In the genomic region with DNA sequence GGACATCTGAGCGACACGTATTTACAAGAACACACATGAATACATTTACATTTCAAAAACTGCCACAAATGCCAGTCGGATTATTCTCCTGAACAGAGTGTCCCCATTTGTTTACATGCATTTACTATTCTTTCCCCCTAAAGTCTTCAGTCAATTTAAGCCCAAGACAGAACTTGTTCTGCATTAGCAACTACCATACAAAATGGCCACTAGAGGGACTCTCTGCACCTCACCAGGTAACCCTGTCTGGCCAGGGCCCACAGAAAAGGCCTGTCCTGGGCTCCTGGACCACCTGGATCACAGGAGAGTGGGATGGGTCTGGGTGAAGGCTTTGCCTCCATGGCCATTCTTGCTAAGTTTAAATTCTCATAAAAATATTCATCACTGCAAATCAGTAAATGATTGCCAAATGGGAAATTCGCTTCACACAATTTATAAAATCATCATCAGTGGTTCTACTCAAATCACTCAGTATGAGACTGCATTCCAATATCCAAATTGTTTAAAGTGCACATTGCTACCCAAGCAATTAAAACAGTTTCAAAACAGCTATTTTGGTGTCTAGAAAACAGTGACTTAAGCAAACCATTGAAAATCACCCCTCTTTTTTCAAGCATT, we compare ENCODE assay signal across 8 cellular contexts. TPM values are rescaled to one million over a fixed set of nuclear protein-coding genes. Genes with fewer than 3 reads are reported as not detected.
A peak's percentile ranks its signal among the peaks of the same experiment; 100 is the strongest.
DNase-seq lines count a peak whose midpoint lies in the region; ATAC-seq, FAIRE-seq and TF ChIP-seq lines count a peak whose summit lies in the region.

No MANE protein-coding gene starts in this region.

- no peaks in the 10 kb centered on the region for H3K27me3 ChIP-seq in endothelial cell of umbilical vein (ENCODE audit: control insufficient read depth in 2 of 2, insufficient read depth in 2 of 2, low read length in 2 of 2)

- peak; percentile 55 for DNase-seq in NCI-H1092 treated with DMSO at 0.1 percent for 48 hours (lab: John Stamatoyannopoulos, UW)
- no peak for DNase-seq in NCI-H1092 (lab: John Stamatoyannopoulos, UW)
- DNase-seq in RCC 7860 (ENCODE audit: low spot score) = peak; percentile 22
- peak; percentile 66 for DNase-seq in endothelial cell of umbilical vein (ENCODE audit: low read depth, low spot score)
- DNase-seq in neural crest cell (ENCODE audit: low read depth, low spot score) = no peak
- DNase-seq in stimulated activated naive CD4-positive, alpha-beta T cell treated with Interleukin-2 at 50 U/mL for 16 hours (lab: John Stamatoyannopoulos, UW) = no peak

- FAIRE-seq in RCC 7860 (lab: Jason Lieb, UNC) = no peak
- FAIRE-seq in endothelial cell of umbilical vein (lab: Jason Lieb, UNC) = peak; percentile 72

- H3K4me2 ChIP-seq in endothelial cell of umbilical vein (ENCODE audit: insufficient read depth, low read length) = peak overlapping the region; percentile 25

- no peak for TF ChIP-seq POLR2A in endothelial cell of umbilical vein (IDR thresholded peaks at IDR 0.05; ENCODE audit: low read depth, low read length)

- H3K4me1 Mint-ChIP-seq in neural crest cell = peaks cover 15% of the 10 kb centered on the region

- no peaks in the 10 kb centered on the region for H3K36me3 ChIP-seq in endothelial cell of umbilical vein (ENCODE audit: control insufficient read depth in 2 of 2, extremely low read depth in 1 of 2, insufficient read depth in 2 of 2, low read length in 2 of 2)

- H3K9ac ChIP-seq in endothelial cell of umbilical vein (replicated peaks; ENCODE audit: extremely low read depth, insufficient read depth, low read length) = no peak overlapping the region

- dilution Hi-C loops in endothelial cell of umbilical vein (cut with MboI; ENCODE audit: extremely low pct_ligation_motif_present, low sequenced_read_pairs) = no loop called here

- H3K9me3 ChIP-seq in endothelial cell of umbilical vein (replicated peaks; ENCODE audit: control insufficient read depth, insufficient read depth, low read length) = no peaks in the 10 kb centered on the region

- H3K9me1 ChIP-seq in endothelial cell of umbilical vein (replicated peaks; ENCODE audit: control insufficient read depth, extremely low read depth, insufficient read depth, low read length) = no peaks in the 10 kb centered on the region

- TF ChIP-seq CTCF in endothelial cell of umbilical vein (IDR thresholded peaks at IDR 0.05; ENCODE audit: extremely low read depth in 1 of 2, insufficient read depth in 1 of 2, low read depth in 1 of 2, low read length in 2 of 2) = peak; percentile 68 to 76
- peak; percentile 83 for TF ChIP-seq CTCF in neural crest cell (conservative IDR thresholded peaks at IDR 0.05)

- H4K20me1 ChIP-seq in endothelial cell of umbilical vein (replicated peaks; ENCODE audit: control insufficient read depth, extremely low read depth, insufficient read depth, low read length) = no peaks in the 10 kb centered on the region

- H3K79me2 ChIP-seq in endothelial cell of umbilical vein (ENCODE audit: control insufficient read depth, insufficient read depth, low read length) = no peaks in the 10 kb centered on the region

- H3K36me3 Mint-ChIP-seq in neural crest cell (ENCODE audit: low read depth) = peaks cover 3% of the 10 kb centered on the region

- no peak overlapping the region for H3K4me3 ChIP-seq in endothelial cell of umbilical vein (replicated peaks in 1 of 3; ENCODE audit: insufficient read depth in 1 of 3, low read depth in 1 of 3, low read length in 3 of 3)

- intact Hi-C loops in endothelial cell of umbilical vein (cut with micrococcal nuclease) = loop anchor here (1.0 to 10.0 kb wide), 2 partner anchors 157 to 478 kb away; partner anchors contain the start of gene PPIH

- ATAC-seq in HG03175 (IDR thresholded peaks at IDR 0.05; ENCODE audit: unreplicated experiment) = peak; percentile 46
- ATAC-seq in GM19023 (IDR thresholded peaks at IDR 0.05; ENCODE audit: unreplicated experiment) = no peak

- POLR2A ChIA-PET in endothelial cell of umbilical vein (lab: Charles Lee) = no interaction called here

- no peaks in the 10 kb centered on the region for H3K27me3 Mint-ChIP-seq in neural crest cell (ENCODE audit: low read depth)

- no peak overlapping the region for H3K4me3 Mint-ChIP-seq in neural crest cell

- CTCF ChIA-PET in endothelial cell of umbilical vein (lab: Charles Lee) = interaction anchor here (0.8 to 3.0 kb wide), 11 partner anchors 16 to 365 kb away, joined by 3 to 19 read pairs (median 4); partner anchors contain the start of gene FOXJ3

- H3K27ac ChIP-seq in endothelial cell of umbilical vein (ENCODE audit: insufficient read depth, low read depth, low read length) = peak overlapping the region; percentile 20

- H3K4me1 ChIP-seq in endothelial cell of umbilical vein (ENCODE audit: control insufficient read depth, extremely low read depth, insufficient read depth, low read length) = peaks cover 17% of the 10 kb centered on the region

- BruUV-seq in endothelial cell of umbilical vein (replicated peaks; lab: Mats Ljungman, UMichigan) = no TSS peak

- no peak overlapping the region for H2AFZ ChIP-seq in endothelial cell of umbilical vein (ENCODE audit: low read depth, low read length)

- no peak overlapping the region for H3K27ac Mint-ChIP-seq in neural crest cell (ENCODE audit: unreplicated experiment)

- H3K9me3 Mint-ChIP-seq in neural crest cell = no peaks in the 10 kb centered on the region

TF ChIP-seq in endothelial cell of umbilical vein, 7 proteins besides CTCF, POLR2A, EP300 and RAD21:
- TF ChIP-seq FOS (IDR thresholded peaks at IDR 0.05; ENCODE audit: borderline replicate concordance, insufficient read depth, low read length) (no peak), GATA2 (IDR thresholded peaks at IDR 0.05; ENCODE audit: insufficient read depth, insufficient read length, low read depth, low read length) (no peak), MYC (IDR thresholded peaks at IDR 0.05; ENCODE audit: low read depth, low read length) (no peak), POLR2AphosphoS5 (IDR thresholded peaks at IDR 0.05; ENCODE audit: insufficient read depth, low read depth, low read length) (no peak), MAX (IDR thresholded peaks at IDR 0.05; ENCODE audit: insufficient read depth, insufficient read length) (no peak), EZH2 (IDR thresholded peaks at IDR 0.05; ENCODE audit: borderline replicate concordance, low read depth, low read length, severe bottlenecking) (no peak), JUN (IDR thresholded peaks at IDR 0.05; ENCODE audit: borderline replicate concordance, insufficient read depth, insufficient read length, low read depth) (no peak)
TF ChIP-seq in endothelial cell of umbilical vein: peak in this region for 0.

RNA-seq across cellular contexts. Expression of gene GUCA2A, which starts 12.5 kb away (rescaled TPM):
- not detected in 2 replicates for total RNA-seq in endothelial cell of umbilical vein
- not detected in 2 replicates for polyA plus RNA-seq in endothelial cell of umbilical vein
- not detected in 2 replicates for polyA plus RNA-seq in endothelial cell of umbilical vein (2011; cell fraction: cytosol; rRNA removed)
- not detected in 2 replicates for polyA plus RNA-seq in endothelial cell of umbilical vein (2011; cell fraction: nucleus; rRNA removed)
- not detected in 2 replicates for polyA plus RNA-seq in endothelial cell of umbilical vein (2012)
- not detected in 2 replicates for polyA minus RNA-seq in endothelial cell of umbilical vein
- polyA minus RNA-seq in endothelial cell of umbilical vein (2011; cell fraction: cytosol; rRNA and poly(A)+ RNA removed) = not detected
- not detected in 2 replicates for polyA minus RNA-seq in endothelial cell of umbilical vein (2011; cell fraction: nucleus; rRNA and poly(A)+ RNA removed)
- not detected in 2 replicates for total RNA-seq in neural crest cell

RNA-seq across cellular contexts. Expression of gene GUCA2B, which starts 23.8 kb away (rescaled TPM):
- total RNA-seq in endothelial cell of umbilical vein (not detected in 2 replicates), neural crest cell (not detected in 2 replicates)
- not detected in 2 replicates for polyA plus RNA-seq in endothelial cell of umbilical vein
- not detected in 2 replicates for polyA plus RNA-seq in endothelial cell of umbilical vein (2011; cell fraction: cytosol; rRNA removed)
- not detected in 2 replicates for polyA plus RNA-seq in endothelial cell of umbilical vein (2011; cell fraction: nucleus; rRNA removed)
- not detected in 2 replicates for polyA plus RNA-seq in endothelial cell of umbilical vein (2012)
- polyA minus RNA-seq in endothelial cell of umbilical vein = not detected in 2 replicates
- polyA minus RNA-seq in endothelial cell of umbilical vein (2011; cell fraction: cytosol; rRNA and poly(A)+ RNA removed) = not detected
- not detected in 2 replicates for polyA minus RNA-seq in endothelial cell of umbilical vein (2011; cell fraction: nucleus; rRNA and poly(A)+ RNA removed)

Comparison
In these comparisons a context has a peak if more than half of its experiments do, and no peak if none do; other contexts are left out.
1. DNase-seq: peak in NCI-H1092 treated with DMSO at 0.1 percent for 48 hours (single experiment), RCC 7860 (single experiment) and endothelial cell of umbilical vein (single experiment); none in NCI-H1092 (single experiment), neural crest cell (single experiment) and stimulated activated naive CD4-positive, alpha-beta T cell treated with Interleukin-2 at 50 U/mL for 16 hours (single experiment).